In the genomic region with DNA sequence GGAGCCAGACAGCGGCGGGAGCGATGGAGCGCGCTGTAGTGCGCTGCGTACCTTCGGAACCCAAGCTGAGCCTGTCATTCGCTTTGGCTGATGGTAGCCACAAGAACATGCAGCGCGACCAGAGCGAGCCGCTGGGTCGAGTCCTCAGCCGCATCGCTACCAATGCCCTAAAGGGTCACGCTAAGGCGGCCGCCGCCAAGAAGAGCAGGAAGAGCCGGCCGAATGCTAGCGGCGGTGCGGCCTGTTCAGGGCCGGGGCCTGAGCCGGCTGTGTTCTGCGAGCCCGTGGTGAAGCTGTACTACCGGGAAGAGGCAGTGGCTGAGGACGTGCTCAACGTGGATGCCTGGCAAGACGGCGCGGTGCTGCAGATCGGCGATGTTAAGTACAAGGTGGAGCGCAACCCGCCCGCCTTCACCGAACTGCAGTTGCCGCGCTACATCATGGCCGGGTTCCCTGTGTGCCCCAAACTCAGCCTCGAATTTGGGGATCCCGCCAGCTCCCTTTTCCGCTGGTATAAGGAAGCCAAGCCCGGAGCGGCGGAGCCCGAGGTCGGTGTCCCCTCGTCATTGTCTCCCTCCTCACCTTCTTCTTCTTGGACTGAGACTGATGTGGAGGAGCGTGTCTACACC, we compare ENCODE assay signal across 7 cellular contexts. TPM values are rescaled to one million over a fixed set of nuclear protein-coding genes. Genes with fewer than 3 reads are reported as not detected.
DNase-seq lines count a peak whose midpoint lies in the region; ATAC-seq and TF ChIP-seq lines count a peak whose summit lies in the region.

No MANE protein-coding gene starts in this region.

- H3K79me1 ChIP-seq in H9 (ENCODE audit: insufficient read depth, low read depth, low read length, poor library complexity, severe bottlenecking) = no peaks in the 10 kb centered on the region

- peak overlapping the region; percentile 88 to 89 for H3K4me3 Mint-ChIP-seq in H9
- H3K4me3 Mint-ChIP-seq in activated naive CD4-positive, alpha-beta T cell treated with anti-CD3 and anti-CD28 coated beads for 36 hours = peak overlapping the region; percentile 98

- no CpG with 5 or more reads among the region's 54 CpGs for WGBS in H9 (ENCODE audit: extremely low coverage, insufficient read length, low lambda C conversion rate)
- 0% methylated on average over 54 of the region's 54 CpGs for WGBS in heart right ventricle, 2 donors

- H3K4me1 Mint-ChIP-seq in H9 = peaks cover 14 to 20% of the 10 kb centered on the region in 2 experiments
- peaks cover 37% of the 10 kb centered on the region for H3K4me1 Mint-ChIP-seq in activated naive CD4-positive, alpha-beta T cell treated with anti-CD3 and anti-CD28 coated beads for 36 hours (ENCODE audit: low read depth)

- peaks cover 0 to 29% (median 13%) of the 10 kb centered on the region in 9 donors for H3K36me3 ChIP-seq in heart right ventricle

- no peak overlapping the region for H4K5ac ChIP-seq in H9 (ENCODE audit: insufficient read length, low read depth, low read length)

- no peak overlapping the region for H2BK20ac ChIP-seq in H9 (ENCODE audit: low read depth, low read length, poor library complexity, severe bottlenecking)

- no peak for DNase-seq in H9
- peak; percentile 38 for DNase-seq in NAMALWA (ENCODE audit: low spot score)
- peak; percentile 41 for DNase-seq in activated naive CD4-positive, alpha-beta T cell treated with anti-CD3 and anti-CD28 coated beads for 36 hours
- peak in 1 of 2 donors; percentile 36 for DNase-seq in heart right ventricle
- DNase-seq in retinal pigment epithelial cell (ENCODE audit: low read depth) = no peak
- no peak for DNase-seq in DMS114 treated with DMSO at 0.1 percent for 48 hours (lab: John Stamatoyannopoulos, UW; ENCODE audit: unreplicated experiment)

- no peak overlapping the region for H3K27ac ChIP-seq in H9 (ENCODE audit: insufficient read length, low read depth, low read length)
- H3K27ac ChIP-seq in heart right ventricle = peak overlapping the region; percentile 74 to 93 (median 87)

- intact Hi-C loops in activated naive CD4-positive, alpha-beta T cell treated with anti-CD3 and anti-CD28 coated beads for 36 hours (cut with micrococcal nuclease) = loop anchor here (1.0 to 10.0 kb wide), 8 partner anchors 41 to 874 kb away; partner anchors contain the start of genes APPL1, ARF4, SLMAP and TASOR
- intact Hi-C loops in heart right ventricle (cut with DNase I) = loop anchor here in 6 of 10 donors (2.0 to 5.0 kb wide), 2 partner anchors 40 to 41 kb away; partner anchors contain the start of gene ARF4 (in 6 of the 6)

- peaks cover 10% of the 10 kb centered on the region for H3K23me2 ChIP-seq in H9 (ENCODE audit: insufficient read length, low read depth, low read length, poor library complexity, severe bottlenecking)

- H3K56ac ChIP-seq in H9 (ENCODE audit: insufficient read length, low read depth, low read length) = no peak overlapping the region

- H2AFZ ChIP-seq in H9 (ENCODE audit: low read length) = no peak overlapping the region

- no peak overlapping the region for H3T11ph ChIP-seq in H9 (ENCODE audit: low read length)

- no peak overlapping the region for H2BK12ac ChIP-seq in H9 (ENCODE audit: insufficient read length, low read depth, low read length)

- no peaks in the 10 kb centered on the region for H3K9me3 ChIP-seq in H9 (ENCODE audit: control insufficient read depth, low read depth, low read length)
- H3K9me3 ChIP-seq in heart right ventricle = no peaks in the 10 kb centered on the region

- H4K20me1 ChIP-seq in H9 (ENCODE audit: control insufficient read depth, insufficient read depth, insufficient read length) = no peaks in the 10 kb centered on the region

- peak overlapping the region in 2 of 3 experiments; percentile 77 to 100; a peak in 2 of 7 replicates for H3K27ac Mint-ChIP-seq in H9
- peak overlapping the region; percentile 98 for H3K27ac Mint-ChIP-seq in activated naive CD4-positive, alpha-beta T cell treated with anti-CD3 and anti-CD28 coated beads for 36 hours

- no peak overlapping the region; the same call in 1 of the 2 replicates for H3K14ac ChIP-seq in H9 (ENCODE audit: insufficient read depth, low read length)

- peaks cover 9% of the 10 kb centered on the region; the same call in 1 of the 2 replicates for H3K27me3 Mint-ChIP-seq in H9 (ENCODE audit: low read depth)
- no peaks in the 10 kb centered on the region for H3K27me3 Mint-ChIP-seq in activated naive CD4-positive, alpha-beta T cell treated with anti-CD3 and anti-CD28 coated beads for 36 hours (ENCODE audit: low read depth)

- H3K36me3 Mint-ChIP-seq in H9 (ENCODE audit: insufficient read depth in 1 of 3, low read depth in 3 of 3) = peaks cover 0 to 18% (median 16%) of the 10 kb centered on the region in 3 experiments; a peak in 6 of 7 replicates
- peaks cover 24% of the 10 kb centered on the region for H3K36me3 Mint-ChIP-seq in activated naive CD4-positive, alpha-beta T cell treated with anti-CD3 and anti-CD28 coated beads for 36 hours (ENCODE audit: low read depth)

- no peak for TF ChIP-seq CTCF in H9 (conservative IDR thresholded peaks at IDR 0.05)
- no peak for TF ChIP-seq CTCF in heart right ventricle (IDR thresholded peaks at IDR 0.05)
- TF ChIP-seq CTCF in retinal pigment epithelial cell (conservative IDR thresholded peaks at IDR 0.05; ENCODE audit: low read depth, low read length) = no peak

- H3K27me3 ChIP-seq in H9 (ENCODE audit: insufficient read depth, low read length) (no peaks in the 10 kb centered on the region), heart right ventricle (no peaks in the 10 kb centered on the region)

- no peak overlapping the region for H2BK15ac ChIP-seq in H9 (ENCODE audit: low read depth, low read length)

- no peaks in the 10 kb centered on the region for H3K79me2 ChIP-seq in H9 (ENCODE audit: insufficient read depth, low read length)

- peak overlapping the region; percentile 31 for H3K9ac ChIP-seq in H9 (ENCODE audit: extremely low read depth, insufficient read length, low read length)

- no peak overlapping the region for H4K8ac ChIP-seq in H9 (replicated peaks; ENCODE audit: insufficient read length, low read depth, low read length)

- H3K18ac ChIP-seq in H9 (ENCODE audit: insufficient read length, low read depth, low read length) = no peak overlapping the region

- peak overlapping the region; percentile 60 to 92 (median 78) for H3K4me3 ChIP-seq in heart right ventricle
- peak overlapping the region; percentile 73 for H3K4me3 ChIP-seq in retinal pigment epithelial cell (ENCODE audit: low read length)

- no peak overlapping the region for H3K23ac ChIP-seq in H9 (ENCODE audit: insufficient read length, low read depth, low read length)

- H2BK120ac ChIP-seq in H9 (ENCODE audit: low read depth, low read length, poor library complexity, severe bottlenecking) = no peak overlapping the region

- peak overlapping the region; percentile 75 for H3K4me2 ChIP-seq in H9 (ENCODE audit: insufficient read depth, insufficient read length, low read length)

- no peak overlapping the region for H2BK5ac ChIP-seq in H9 (ENCODE audit: insufficient read length, low read length)

- H4K91ac ChIP-seq in H9 (ENCODE audit: insufficient read length, low read depth, low read length) = no peak overlapping the region

- H3K4me1 ChIP-seq in H9 (ENCODE audit: insufficient read depth, low read length) (no peaks in the 10 kb centered on the region), heart right ventricle (peaks cover 4 to 43% (median 37%) of the 10 kb centered on the region in 9 donors)

- no peak overlapping the region for H3K4ac ChIP-seq in H9 (ENCODE audit: low read depth, low read length)

- ATAC-seq in GM18498 (IDR thresholded peaks at IDR 0.05; ENCODE audit: unreplicated experiment) (peak; percentile 32), heart right ventricle (peak; percentile 40 to 70 (median 57))

- CTCF ChIA-PET in activated naive CD4-positive, alpha-beta T cell treated with anti-CD3 and anti-CD28 coated beads for 36 hours (lab: Charles Lee) = interaction anchor here (0.6 to 1.5 kb wide), 4 partner anchors 159 to 328 kb away, joined by 3 to 7 read pairs (median 4); no protein-coding TSS in a partner anchor

- no peak overlapping the region for H2AK5ac ChIP-seq in H9 (ENCODE audit: insufficient read length, low read length)

- H3K9me3 Mint-ChIP-seq in H9 = no peaks in the 10 kb centered on the region
- H3K9me3 Mint-ChIP-seq in activated naive CD4-positive, alpha-beta T cell treated with anti-CD3 and anti-CD28 coated beads for 36 hours = no peaks in the 10 kb centered on the region

RNA-seq across cellular contexts. Expression of gene PDE12, which starts 0.5 kb away (rescaled TPM):
- total RNA-seq in H9 (2021) (16.8 and 18.9 TPM in 2 replicates), heart right ventricle (10 to 100 TPM; 10.3 to 14.6 (median 12.9) TPM)
- 10 to 100 TPM; 15.3 to 15.6 TPM for total RNA-seq in activated naive CD4-positive, alpha-beta T cell treated with anti-CD3 and anti-CD28 coated beads for 36 hours
- 1 to 10 TPM; 2.7 to 4.6 TPM for polyA plus RNA-seq in heart right ventricle

RNA-seq across cellular contexts. Expression of gene DNAH12, which starts 12.4 kb away (rescaled TPM):
- not detected in 2 replicates for total RNA-seq in H9 (2021)
- under 1 TPM in 1 of 2 experiments, not detected in 1; 0.05 TPM for total RNA-seq in activated naive CD4-positive, alpha-beta T cell treated with anti-CD3 and anti-CD28 coated beads for 36 hours
- total RNA-seq in heart right ventricle = under 1 TPM in 6 of 10 donors, not detected in 4; 0.02 to 0.19 (median 0.12) TPM
- under 1 TPM; 0.01 to 0.44 TPM for polyA plus RNA-seq in heart right ventricle

RNA-seq across cellular contexts. Expression of gene ARF4, which starts 40.6 kb away (rescaled TPM):
- 160 TPM in 2 replicates for total RNA-seq in H9 (2021)
- total RNA-seq in activated naive CD4-positive, alpha-beta T cell treated with anti-CD3 and anti-CD28 coated beads for 36 hours = 10 to 100 TPM; 49.0 to 50.8 TPM
- 10 to 100 TPM; 56.4 to 83.3 (median 73.7) TPM for total RNA-seq in heart right ventricle
- 100 to 1,000 TPM in 1 of 2 donors, 10 to 100 TPM in 1; 25.7 to 130 TPM for polyA plus RNA-seq in heart right ventricle

Comparison
In these comparisons a context has a peak if more than half of its experiments do, and no peak if none do; other contexts are left out.
1. DNase-seq: peak in NAMALWA (single experiment) and activated naive CD4-positive, alpha-beta T cell treated with anti-CD3 and anti-CD28 coated beads for 36 hours (single experiment); none in H9 (single experiment), retinal pigment epithelial cell (single experiment) and DMS114 treated with DMSO at 0.1 percent for 48 hours (single experiment).